In genomic region chr3:107258285-107258684, GRCh38 we compare ENCODE assay signal across 23 cellular contexts.
"Had no signal": no experiment of that assay in that cellular context is flagged by ENCODE, and none has a peak within 500 bp of the region (broad histone marks: within the 10 kb centered on the region; RNA-seq: fewer than 3 reads in every experiment).

No MANE protein-coding gene starts in this region.

- ATAC-seq: left lung; lower lobe of right lung; naive thymus-derived CD8-positive, alpha-beta T cell; stimulated activated memory B cell treated with anti-CD40 and anti-IgM and Interleukin-4, amounts not matched to agents 10 μg/mL and 1 μg/mL and 100 μg/mL, for 72 hours; stimulated activated naive CD8-positive, alpha-beta T cell treated with anti-CD3 and anti-CD28 coated beads, Interleukin-15, Interleukin-2, amounts not matched to agents 100 U/mL and 50 U/mL, for 24 hours had no signal

- H3K4me3 ChIP-seq: colonic mucosa, esophagus squamous epithelium, left lung, lower lobe of right lung, prostate gland, right atrium auricular region, sigmoid colon, spleen, thoracic aorta, tibial nerve, upper lobe of left lung had no signal

- H3K4me1 ChIP-seq: colonic mucosa, esophagus squamous epithelium, left lung, sigmoid colon had no signal

- H3K36me3 ChIP-seq: colonic mucosa, esophagus squamous epithelium, left lung, lower lobe of right lung, prostate gland, right atrium auricular region, sigmoid colon, spleen, thoracic aorta, tibial nerve, upper lobe of left lung had no signal

- H3K9me3 ChIP-seq: colonic mucosa, esophagus squamous epithelium, left lung, lower lobe of right lung, prostate gland, right atrium auricular region, sigmoid colon, spleen, thoracic aorta, tibial nerve, upper lobe of left lung had no signal

- DNase-seq: colonic mucosa; effector memory CD4-positive, alpha-beta T cell; erythroblast; esophagus squamous epithelium; foreskin melanocyte; kidney; left lung; lower lobe of right lung; naive thymus-derived CD8-positive, alpha-beta T cell; nephron progenitor cell; nucleus accumbens; sigmoid colon; spleen; stimulated activated CD4-positive, alpha-beta T cell treated with anti-CD3 and anti-CD28 coated beads, Interleukin-4, amount 100 ng/mL, for 4 hours; stimulated activated naive CD8-positive, alpha-beta T cell treated with anti-CD3 and anti-CD28 coated beads, Interleukin-15, Interleukin-2, amounts not matched to agents 100 U/mL and 50 U/mL, for 24 hours; substantia nigra; upper lobe of left lung had no signal

- FAIRE-seq: kidney, urothelium cell line had no signal

- H3K27me3 ChIP-seq: colonic mucosa, esophagus squamous epithelium, left lung, right atrium auricular region, sigmoid colon, spleen, tibial nerve, upper lobe of left lung had no signal

- H3K27ac ChIP-seq: colonic mucosa, esophagus squamous epithelium, left lung, lower lobe of right lung, prostate gland, right atrium auricular region, sigmoid colon, spleen, thoracic aorta, tibial nerve had no signal
